ENCODE assay signal across 22 cellular contexts in the genomic region with DNA sequence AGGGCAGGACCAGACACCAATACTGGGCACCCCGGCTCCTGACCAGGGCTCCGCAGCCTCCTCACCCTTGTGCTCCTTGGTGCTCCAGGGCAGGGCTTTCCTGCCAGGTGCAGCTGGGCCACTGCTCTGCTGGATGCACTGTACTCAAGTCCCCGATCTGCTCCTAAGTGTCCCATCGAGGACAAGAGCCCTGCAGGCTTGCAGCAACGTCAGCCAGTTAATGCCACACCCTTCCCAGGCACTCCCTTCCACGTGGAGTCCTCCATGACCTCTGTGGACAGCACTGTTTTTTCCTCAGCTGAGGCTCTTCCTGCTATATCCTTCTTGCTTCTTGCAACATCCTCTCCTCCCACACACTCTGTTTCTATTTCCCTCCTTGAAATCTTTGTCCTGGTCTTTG.
DNase-seq lines count a peak whose midpoint lies in the region; ATAC-seq, FAIRE-seq and TF ChIP-seq lines count a peak whose summit lies in the region.
"Had no signal": no experiment of that assay in that cellular context is flagged by ENCODE, and none has a peak within 500 bp of the region (broad histone marks: within the 10 kb centered on the region; RNA-seq: fewer than 3 reads in every experiment).

No MANE protein-coding gene starts in this region.

- H3K23me2 ChIP-seq in H1 (ENCODE audit: low read depth, low read length) = no peaks in the 10 kb centered on the region

- DNase-seq in M059J (ENCODE audit: low read depth) = peak; percentile 23
- DNase-seq in H1 (ENCODE audit: low read depth in 1 of 2, low spot score in 2 of 2) = no peak
- peak; percentile 42 for DNase-seq in islet precursor cell
- DNase-seq in NCI-H2081 (lab: John Stamatoyannopoulos, UW) = no peak
- DNase-seq in SK-N-SH = no peak
- no peak for DNase-seq in AG08396 (ENCODE audit: low spot score)
- DNase-seq: activated CD4-positive, alpha-beta T cell treated with anti-CD3 and anti-CD28 coated beads for 48 hours; activated CD8-positive, alpha-beta memory T cell treated with anti-CD3 and anti-CD28 coated beads, Interleukin-2, amount 50 U/mL, for 48 hours; activated gamma-delta T cell; EL; kidney glomerular epithelial cell; NCI-H1092; NCI-H2171; NCI-H774; right lobe of liver; stimulated activated CD4-positive, alpha-beta T cell treated with anti-CD3 and anti-CD28 coated beads, Interleukin-2, amount 100 ng/mL, for 24 hours had no signal

- no peak overlapping the region for H2BK15ac ChIP-seq in H1 (ENCODE audit: low read length)

- H3K4ac ChIP-seq in H1 (replicated peaks; ENCODE audit: insufficient read length, low read depth, low read length) = no peak overlapping the region

- no peak overlapping the region for H4K5ac ChIP-seq in H1 (ENCODE audit: insufficient read length, low read depth, low read length)

- no peak for ATAC-seq in HG03175 (IDR thresholded peaks at IDR 0.05; ENCODE audit: unreplicated experiment)
- ATAC-seq: Panc1, right lobe of liver had no signal

- FAIRE-seq in H1 (lab: Jason Lieb, UNC) = no peak
- FAIRE-seq: TTC549 had no signal

- H3K4me2 ChIP-seq in H1 (ENCODE audit: insufficient read depth in 1 of 2, low read depth in 2 of 2, low read length in 2 of 2) (no peak overlapping the region), SK-N-SH (no peak overlapping the region)

- H3K79me1 ChIP-seq in H1 (ENCODE audit: low read depth, low read length) = no peaks in the 10 kb centered on the region

- no peak overlapping the region for H3K18ac ChIP-seq in H1 (ENCODE audit: extremely low read depth, low read length)

- H3K56ac ChIP-seq in H1 (replicated peaks; ENCODE audit: insufficient read length, low read depth, low read length) = no peak overlapping the region

- 81% methylated on average over 6 of the region's 6 CpGs; no CpG with 5 or more reads in 1 of the 2 experiments for whole genome bisulfite sequencing in H1 (ENCODE audit: extremely low coverage in 1 of 2, insufficient coverage in 1 of 2, insufficient read length in 1 of 2, insufficient replicate concordance in 2 of 2, low coverage in 1 of 2, low lambda C conversion rate in 2 of 2, missing lambda C conversion rate in 1 of 2), 2 experiments
- 92% methylated on average over 4 of the region's 6 CpGs for WGBS in SK-N-SH (ENCODE audit: low lambda C conversion rate)

- no peak for TF ChIP-seq POLR2A in H1 (IDR thresholded peaks at IDR 0.05; ENCODE audit: control extremely low read depth in 1 of 2, low read depth in 2 of 2, low read length in 2 of 2)

- H2BK120ac ChIP-seq in H1 (replicated peaks; ENCODE audit: low read depth, low read length) = no peak overlapping the region

- no peaks in the 10 kb centered on the region for H3K79me2 ChIP-seq in ACC112 (ENCODE audit: control insufficient read depth, insufficient read depth, low read length, unreplicated experiment)
- no peaks in the 10 kb centered on the region for H3K79me2 ChIP-seq in H1 (ENCODE audit: control insufficient read depth in 1 of 2, insufficient read depth in 2 of 2, low read length in 2 of 2)
- H3K79me2 ChIP-seq in SK-N-SH (ENCODE audit: insufficient read depth) = no peaks in the 10 kb centered on the region

- H4K91ac ChIP-seq in H1 (replicated peaks; ENCODE audit: insufficient read length, low read length) = no peak overlapping the region

- H2AFZ ChIP-seq in ACC112 (ENCODE audit: low read length, unreplicated experiment) (peak overlapping the region; percentile 66), H1 (ENCODE audit: low read length) (0 out of 2 replicates have a peak overlapping the region, but pooled peaks have one; percentile 40), SK-N-SH (ENCODE audit: low read depth) (no peak overlapping the region)

- H3K27ac ChIP-seq in ACC112 (ENCODE audit: low read depth, low read length) (peak overlapping the region; percentile 92), H1 (ENCODE audit: low read depth, low read length) (no peak overlapping the region), SK-N-SH (ENCODE audit: low read depth in 2 of 2, low read length in 1 of 2) (no peak overlapping the region)
- H3K27ac ChIP-seq: epithelial cell of prostate, neutrophil, right lobe of liver had no signal

- CTCF ChIA-PET in H1 (lab: Charles Lee; ENCODE audit: partially characterized antibody) = no interaction called here
- CTCF ChIA-PET in SK-N-SH (lab: Yijun Ruan, JAX) = no interaction called here

- no peak overlapping the region for H2BK20ac ChIP-seq in H1 (ENCODE audit: low read length)

- POLR2A ChIA-PET in H1 (lab: Charles Lee; ENCODE audit: partially characterized antibody) = no interaction called here
- POLR2A ChIA-PET in SK-N-SH (lab: Yijun Ruan, JAX) = no interaction called here

- TF ChIP-seq RAD21 in H1 (IDR thresholded peaks at IDR 0.05 in 1 of 2, conservative IDR thresholded peaks at IDR 0.05 in 1 of 2; ENCODE audit: low read depth in 2 of 2, low read length in 2 of 2) (no peak), SK-N-SH (IDR thresholded peaks at IDR 0.05; ENCODE audit: low read length) (no peak)

- H3K9me3 ChIP-seq in H1 (ENCODE audit: insufficient read depth in 2 of 2, low read depth in 1 of 2, low read length in 1 of 2) (no peaks in the 10 kb centered on the region), SK-N-SH (no peaks in the 10 kb centered on the region)
- H3K9me3 ChIP-seq: neutrophil, right lobe of liver had no signal

- no peak overlapping the region; the same call in 1 of the 2 replicates for H4K8ac ChIP-seq in H1 (ENCODE audit: extremely low read depth, insufficient read depth, low read length)

- no peak overlapping the region for H3K9ac ChIP-seq in H1 (replicated peaks in 1 of 4; ENCODE audit: extremely low read depth in 1 of 4, low read depth in 3 of 4, low read length in 3 of 4)
- H3K9ac ChIP-seq in SK-N-SH = no peak overlapping the region

- H2BK12ac ChIP-seq in H1 (ENCODE audit: low read depth, low read length) = no peak overlapping the region

- TF ChIP-seq CTCF in H1 (IDR thresholded peaks at IDR 0.05; ENCODE audit: control extremely low read depth in 1 of 3, insufficient read depth in 1 of 3, low read depth in 1 of 3, low read length in 3 of 3) (no peak), SK-N-SH (IDR thresholded peaks at IDR 0.05) (no peak)

- H3K36me3 ChIP-seq in ACC112 (ENCODE audit: insufficient read depth, low read length) (no peaks in the 10 kb centered on the region), H1 (ENCODE audit: control insufficient read depth in 2 of 4, insufficient read depth in 4 of 4, low read length in 3 of 4) (no peaks in the 10 kb centered on the region), SK-N-SH (replicated peaks in 1 of 2; ENCODE audit: control insufficient read depth in 1 of 2, insufficient read depth in 2 of 2, low read length in 1 of 2) (no peaks in the 10 kb centered on the region)
- H3K36me3 ChIP-seq: neutrophil, right lobe of liver had no signal

- peaks cover 56% of the 10 kb centered on the region for H3K4me1 ChIP-seq in ACC112 (ENCODE audit: control insufficient read depth, insufficient read depth, low read length, unreplicated experiment)
- H3K4me1 ChIP-seq in H1 (replicated peaks in 1 of 4; ENCODE audit: control insufficient read depth in 3 of 4, insufficient read depth in 4 of 4, low read length in 3 of 4) = peaks cover 0 to 3% (median 3%) of the 10 kb centered on the region in 4 experiments; a peak in 4 of 7 replicates
- peaks cover 7 to 17% of the 10 kb centered on the region in 2 experiments; a peak in 3 of 4 replicates for H3K4me1 ChIP-seq in SK-N-SH (ENCODE audit: control insufficient read depth in 1 of 2, insufficient read depth in 2 of 2, low read depth in 1 of 2, low read length in 1 of 2)
- H3K4me1 ChIP-seq: right lobe of liver had no signal

- no peaks in the 10 kb centered on the region for H3K27me3 ChIP-seq in ACC112 (ENCODE audit: insufficient read depth, low read length)
- H3K27me3 ChIP-seq in H1 (replicated peaks in 1 of 4; ENCODE audit: control insufficient read depth in 3 of 4, extremely low read depth in 1 of 4, insufficient read depth in 3 of 4, low read length in 3 of 4) = no peaks in the 10 kb centered on the region; a peak in 1 of 7 replicates
- no peaks in the 10 kb centered on the region for H3K27me3 ChIP-seq in SK-N-SH (ENCODE audit: insufficient read depth)
- H3K27me3 ChIP-seq: neutrophil, right lobe of liver had no signal

- H3K9me2 ChIP-seq in SK-N-SH = no peaks in the 10 kb centered on the region

- peaks cover 15% of the 10 kb centered on the region for H3F3A ChIP-seq in SK-N-SH (replicated peaks; ENCODE audit: insufficient read depth)

- H2AK5ac ChIP-seq in H1 (ENCODE audit: low read depth, low read length) = no peak overlapping the region

- no peak overlapping the region for H3K4me3 ChIP-seq in ACC112 (ENCODE audit: low read depth, low read length)
- H3K4me3 ChIP-seq in H1 (ENCODE audit: extremely low read depth in 1 of 4, insufficient read depth in 2 of 4, low read depth in 3 of 4, low read length in 4 of 4) = no peak overlapping the region
- H3K4me3 ChIP-seq in SK-N-SH (ENCODE audit: low read depth in 2 of 2, low read length in 1 of 2) = no peak overlapping the region
- H3K4me3 ChIP-seq: right lobe of liver had no signal

- H3K14ac ChIP-seq in H1 (ENCODE audit: insufficient read length) = no peak overlapping the region

- H3K23ac ChIP-seq in H1 (ENCODE audit: insufficient read length) = no peak overlapping the region

- TF ChIP-seq EP300 in H1 (IDR thresholded peaks at IDR 0.05; ENCODE audit: borderline replicate concordance in 1 of 2, low read depth in 2 of 2, low read length in 2 of 2) = no peak
- no peak for TF ChIP-seq EP300 in SK-N-SH (IDR thresholded peaks at IDR 0.05; ENCODE audit: borderline replicate concordance in 1 of 2, low read depth in 1 of 2, low read length in 1 of 2)

- H4K20me1 ChIP-seq in H1 (replicated peaks in 1 of 2; ENCODE audit: control insufficient read depth in 1 of 2, insufficient read depth in 2 of 2, low read length in 2 of 2) = no peaks in the 10 kb centered on the region
- no peaks in the 10 kb centered on the region for H4K20me1 ChIP-seq in SK-N-SH (ENCODE audit: insufficient read depth)

- H2BK5ac ChIP-seq in H1 (ENCODE audit: low read depth, low read length) = no peak overlapping the region

TF ChIP-seq in H1, 55 proteins besides CTCF, POLR2A, EP300 and RAD21 (continues in another document):
- TF ChIP-seq ZNF274 (IDR thresholded peaks at IDR 0.05; ENCODE audit: borderline replicate concordance, extremely low read depth, low read length) = no peak
- TF ChIP-seq HDAC2 (IDR thresholded peaks at IDR 0.05; ENCODE audit: borderline replicate concordance in 1 of 2, low read depth in 2 of 2, low read length in 2 of 2) = no peak

TF ChIP-seq in SK-N-SH, 30 proteins besides CTCF, POLR2A, EP300 and RAD21 (continues in another document):
- TF ChIP-seq NRF1 (IDR thresholded peaks at IDR 0.05; ENCODE audit: low read depth, low read length) (no peak), RXRA (IDR thresholded peaks at IDR 0.05; ENCODE audit: borderline replicate concordance, low read depth) (no peak), FOXJ3 (CRISPR knock-in tag; IDR thresholded peaks at IDR 0.05) (no peak)
- TF ChIP-seq, protein P1, sequence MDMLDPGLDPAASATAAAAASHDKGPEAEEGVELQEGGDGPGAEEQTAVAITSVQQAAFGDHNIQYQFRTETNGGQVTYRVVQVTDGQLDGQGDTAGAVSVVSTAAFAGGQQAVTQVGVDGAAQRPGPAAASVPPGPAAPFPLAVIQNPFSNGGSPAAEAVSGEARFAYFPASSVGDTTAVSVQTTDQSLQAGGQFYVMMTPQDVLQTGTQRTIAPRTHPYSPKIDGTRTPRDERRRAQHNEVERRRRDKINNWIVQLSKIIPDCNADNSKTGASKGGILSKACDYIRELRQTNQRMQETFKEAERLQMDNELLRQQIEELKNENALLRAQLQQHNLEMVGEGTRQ (IDR thresholded peaks at IDR 0.05; ENCODE audit: borderline replicate concordance, low read depth, low read length) = no peak

Comparison
In these comparisons a context has a peak if more than half of its experiments do, and no peak if none do; other contexts are left out.
1. DNase-seq: peak in M059J (single experiment) and islet precursor cell (single experiment); none in H1 (0 of 2), NCI-H2081 (0 of 2), SK-N-SH (single experiment) and AG08396 (single experiment).